Comparison of ENCODE assay signal across 8 cellular contexts in genomic region chr9:85425153-85425611, GRCh38.
DNase-seq lines count a peak whose midpoint lies in the region; ATAC-seq and TF ChIP-seq lines count a peak whose summit lies in the region.

No MANE protein-coding gene starts in this region.

- no peaks in the 10 kb centered on the region for H3K9me3 ChIP-seq in ascending aorta

- no peaks in the 10 kb centered on the region for H3K4me1 ChIP-seq in ascending aorta

- H3K27me3 ChIP-seq in ascending aorta: no peaks in the 10 kb centered on the region

- H3K27ac ChIP-seq in ascending aorta: no peak overlapping the region

- no peaks in the 10 kb centered on the region for H3K36me3 ChIP-seq in ascending aorta

- no peak overlapping the region for H3K4me3 ChIP-seq in ascending aorta

- ATAC-seq in Right ventricle myocardium inferior (no peak), HG03280 (IDR thresholded peaks at IDR 0.05; ENCODE audit: unreplicated experiment) (peak; percentile 72), HG03108 (IDR thresholded peaks at IDR 0.05; ENCODE audit: unreplicated experiment) (no peak)

- DNase-seq in Right ventricle myocardium inferior (ENCODE audit: missing footprints): peak; percentile 71
- no peak for DNase-seq in cardiac septum (ENCODE audit: low spot score)
- peak; percentile 85 for DNase-seq in NCI-H748 (lab: John Stamatoyannopoulos, UW; ENCODE audit: unreplicated experiment)
- peak in 1 of 2 donors; percentile 71 for DNase-seq in ascending aorta (ENCODE audit: low spot score in 2 of 2)
- DNase-seq in iPS DF 19.7 (ENCODE audit: low read depth, low spot score): peak; percentile 61
- DNase-seq in stimulated activated CD4-positive, alpha-beta T cell treated with anti-CD3 and anti-CD28 coated beads, Interleukin-12 subunit alpha, Interleukin-12 subunit beta, amount 100 ng/mL, for 4 hours: peak; percentile 19

- peak in 2 of 3 experiments; percentile 8 to 32 for TF ChIP-seq CTCF in ascending aorta (IDR thresholded peaks at IDR 0.05)

- intact Hi-C loops in Right ventricle myocardium inferior (cut with DNase I) (loop anchor here (10.0 kb wide), 1 partner anchor 50 kb away; no protein-coding TSS in a partner anchor), cardiac septum (cut with DNase I) (no loop called here), ascending aorta (cut with DNase I) (no loop called here)
